Comparison of ENCODE assay signal across 9 cellular contexts in the genomic region with DNA sequence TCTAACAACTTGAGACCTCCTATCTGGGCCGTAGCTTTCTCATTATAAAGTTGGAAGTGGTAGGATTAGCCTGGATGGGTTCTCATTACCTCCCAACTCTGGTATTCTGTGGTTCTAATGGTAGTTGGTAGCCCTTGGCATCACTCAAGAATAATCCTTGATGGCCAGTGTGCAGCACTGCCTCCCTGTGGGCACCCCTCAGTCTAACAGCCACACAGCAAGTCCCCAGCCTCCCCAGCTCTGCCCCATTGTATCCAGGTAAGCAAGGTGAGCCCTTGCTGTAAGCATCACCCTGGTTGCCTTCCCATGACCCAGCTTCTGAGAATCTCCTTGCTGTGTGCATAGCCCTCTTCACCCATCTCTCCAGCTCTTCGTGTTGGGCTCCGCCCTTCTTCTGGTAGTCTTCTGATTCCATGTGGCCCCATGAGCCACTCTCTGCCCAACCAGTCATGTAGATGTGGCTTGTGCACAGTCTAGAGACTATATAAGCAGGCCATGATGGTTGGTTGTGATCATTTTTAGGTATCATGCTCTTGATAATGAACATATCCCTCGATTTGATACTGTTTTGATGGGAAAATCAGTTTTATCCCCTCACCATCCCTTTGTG. TPM values are rescaled to one million over a fixed set of nuclear protein-coding genes. Genes with fewer than 3 reads are reported as not detected.
DNase-seq lines count a peak whose midpoint lies in the region; ATAC-seq, FAIRE-seq and TF ChIP-seq lines count a peak whose summit lies in the region.
"Had no signal": no experiment of that assay in that cellular context is flagged by ENCODE, and none has a peak within 500 bp of the region (broad histone marks: within the 10 kb centered on the region; RNA-seq: fewer than 3 reads in every experiment).

No MANE protein-coding gene starts in this region.

- CTCF ChIA-PET in Calu3 (lab: Charles Lee): no interaction called here

- no peaks in the 10 kb centered on the region for H3K27me3 ChIP-seq in HAP-1 (ENCODE audit: low read depth)

- peak; percentile 71 for FAIRE-seq in GM19239 (lab: Jason Lieb, UNC)

- no peak for ATAC-seq in GM21367 (IDR thresholded peaks at IDR 0.05; ENCODE audit: unreplicated experiment)

- TF ChIP-seq CTCF in AG09309 (IDR thresholded peaks at IDR 0.05; ENCODE audit: control insufficient read depth, insufficient read depth, low read depth, low read length, missing control alignments) (peak; percentile 24), Calu3 (IDR thresholded peaks at IDR 0.05; ENCODE audit: unreplicated experiment) (no peak)

- H3K36me3 ChIP-seq in HAP-1 (replicated peaks): no peaks in the 10 kb centered on the region

- peaks cover 0 to 2% (median 1%) of the 10 kb centered on the region in 3 donors for H3K27me3 Mint-ChIP-seq in immature natural killer cell (ENCODE audit: low read depth in 3 of 3)
- no peaks in the 10 kb centered on the region for H3K27me3 Mint-ChIP-seq in Calu3 (ENCODE audit: unreplicated experiment)

- H3K36me3 Mint-ChIP-seq in immature natural killer cell (peaks cover 2 to 7% (median 6%) of the 10 kb centered on the region in 3 donors), Calu3 (ENCODE audit: insufficient read depth, unreplicated experiment) (peaks cover 3% of the 10 kb centered on the region)

- intact Hi-C loops in Calu3 (cut with micrococcal nuclease; ENCODE audit: unreplicated experiment): no loop called here

- BruUV-seq in Calu3 (replicated peaks; lab: Mats Ljungman, UMichigan): no TSS peak

- H3K9me3 Mint-ChIP-seq in immature natural killer cell (peaks cover 0 to 2% (median 0%) of the 10 kb centered on the region in 6 donors), Calu3 (ENCODE audit: low read depth, unreplicated experiment) (no peaks in the 10 kb centered on the region)

- H3K27ac Mint-ChIP-seq in immature natural killer cell (no peak overlapping the region), Calu3 (ENCODE audit: unreplicated experiment) (no peak overlapping the region)

- in situ Hi-C loops in HAP-1 (cut with MboI; ENCODE audit: low sequenced_read_pairs): no loop called here

- no peaks in the 10 kb centered on the region for H3K9me3 ChIP-seq in HAP-1

- no peak overlapping the region for H3K4me3 Mint-ChIP-seq in immature natural killer cell
- no peak overlapping the region for H3K4me3 Mint-ChIP-seq in Calu3 (ENCODE audit: low read depth, unreplicated experiment)

- H3K4me3 ChIP-seq in AG09309 (ENCODE audit: control insufficient read depth, low read depth, low read length) (no peak overlapping the region), HAP-1 (no peak overlapping the region)

- no peaks in the 10 kb centered on the region for H3K4me1 ChIP-seq in HAP-1

- H3K4me1 Mint-ChIP-seq in immature natural killer cell (peaks cover 8 to 9% of the 10 kb centered on the region in 2 donors), Calu3 (ENCODE audit: low read depth, unreplicated experiment) (no peaks in the 10 kb centered on the region)

- DNase-seq in AG09309 (ENCODE audit: low read depth): no peak
- no peak for DNase-seq in GM19239 (ENCODE audit: insufficient read length, low spot score)
- DNase-seq in activated CD4-positive, alpha-beta T cell treated with anti-CD3 and anti-CD28 coated beads for 48 hours: peak; percentile 30
- peak in 2 of 3 donors; percentile 12 to 14 for DNase-seq in immature natural killer cell
- no peak for DNase-seq in HAP-1 (ENCODE audit: low spot score in 2 of 2)
- DNase-seq in Calu3: no peak
- no peak for DNase-seq in cortex of kidney (lab: John Stamatoyannopoulos, UW)
- DNase-seq: DMS79 had no signal

RNA-seq across cellular contexts. Expression of gene GRHPR, which starts 57.6 kb away (rescaled TPM):
- 100 to 1,000 TPM in 1 of 3 donors, 10 to 100 TPM in 2; 78.3 to 141 (median 84.9) TPM for polyA plus RNA-seq in immature natural killer cell
- 26.0 and 28.0 TPM in 2 replicates for total RNA-seq in Calu3 (2022)

Comparison
In these comparisons a context has a peak if more than half of its experiments do, and no peak if none do; other contexts are left out.
1. DNase-seq: peak in activated CD4-positive, alpha-beta T cell treated with anti-CD3 and anti-CD28 coated beads for 48 hours (single experiment) and immature natural killer cell (2 of 3); none in AG09309 (single experiment), GM19239 (single experiment), HAP-1 (0 of 2), Calu3 (single experiment) and cortex of kidney (single experiment).